7 cellular contexts compared by ENCODE assay signal in the genomic region with DNA sequence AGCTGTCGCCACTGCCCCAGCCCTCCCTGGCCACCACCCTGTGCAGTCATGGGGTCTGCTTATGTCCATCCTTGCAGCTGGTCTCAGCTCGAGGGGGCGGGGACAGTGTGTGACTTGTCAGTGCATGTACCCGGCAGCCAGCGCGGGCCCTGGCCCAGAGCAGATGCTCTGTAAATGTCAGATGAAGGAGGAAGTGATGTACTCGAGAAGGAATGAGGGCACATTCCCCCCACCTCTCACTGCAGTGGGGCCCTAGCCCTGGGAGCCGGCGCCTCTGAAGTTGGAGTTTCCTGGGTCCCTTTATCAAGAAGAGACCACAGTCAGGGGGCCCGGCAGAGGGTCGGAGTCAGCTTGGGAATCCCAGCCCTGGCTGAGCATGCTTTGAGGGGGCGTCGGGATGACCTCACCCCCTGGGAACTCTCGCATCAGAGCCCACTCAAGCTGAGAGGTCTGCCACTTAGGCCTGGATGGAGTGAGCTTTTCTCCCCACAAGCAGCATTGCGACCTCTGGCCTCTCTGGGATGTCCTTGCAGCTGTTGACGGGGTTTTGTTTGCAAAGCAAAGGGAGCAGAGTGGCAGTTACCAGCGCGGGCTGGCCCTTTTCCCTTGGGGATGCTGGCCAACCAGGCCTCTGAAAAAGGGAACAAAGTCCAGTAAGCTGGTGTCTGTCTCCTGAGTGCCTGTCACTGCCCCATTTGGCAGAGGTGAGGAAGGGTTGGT. TPM values are rescaled to one million over a fixed set of nuclear protein-coding genes. Genes with fewer than 3 reads are reported as not detected.
DNase-seq lines count a peak whose midpoint lies in the region; ATAC-seq and TF ChIP-seq lines count a peak whose summit lies in the region.

No MANE protein-coding gene starts in this region.

- TF ChIP-seq CTCF in right atrium auricular region (IDR thresholded peaks at IDR 0.05) = peak in 1 of 2 donors; percentile 18

- H3K36me3 ChIP-seq in adipocyte (ENCODE audit: control insufficient read depth, insufficient read depth, low read length, severe bottlenecking) = no peaks in the 10 kb centered on the region
- peaks cover 5% of the 10 kb centered on the region for H3K36me3 ChIP-seq in right atrium auricular region
- H3K36me3 ChIP-seq in rectal smooth muscle tissue (ENCODE audit: control insufficient read depth, insufficient read depth, low read length) = peaks cover 6% of the 10 kb centered on the region

- H3K9me3 ChIP-seq in adipocyte (ENCODE audit: control insufficient read depth, low read length) (peaks cover 10% of the 10 kb centered on the region), right atrium auricular region (peaks cover 0 to 11% of the 10 kb centered on the region in 2 donors)

- H3K27ac ChIP-seq in right atrium auricular region = peak overlapping the region; percentile 91 to 95
- peak overlapping the region; percentile 86 for H3K27ac ChIP-seq in rectal smooth muscle tissue (ENCODE audit: low read depth, low read length)

- no peak overlapping the region for H3K9ac ChIP-seq in adipocyte (ENCODE audit: low read length)
- H3K9ac ChIP-seq in rectal smooth muscle tissue (ENCODE audit: low read length) = peak overlapping the region; percentile 26

- peaks cover 5% of the 10 kb centered on the region for H3K4me1 ChIP-seq in adipocyte (ENCODE audit: control insufficient read depth, insufficient read depth, low read length)
- peaks cover 0 to 70% of the 10 kb centered on the region in 2 donors for H3K4me1 ChIP-seq in right atrium auricular region
- H3K4me1 ChIP-seq in rectal smooth muscle tissue (ENCODE audit: control insufficient read depth, insufficient read depth, low read length) = peaks cover 42% of the 10 kb centered on the region

- DNase-seq in HuH-7.5 (ENCODE audit: low spot score) (peak; percentile 92), adipocyte (ENCODE audit: low read depth) (peak; percentile 76), right atrium auricular region (ENCODE audit: low spot score) (peak; percentile 95)
- DNase-seq in activated T-cell treated with anti-CD3 and anti-CD28 coated beads, Interleukin-2, amount 50 U/mL, for 48 hours = no peak
- DNase-seq in stimulated activated CD8-positive, alpha-beta memory T cell treated with anti-CD3 and anti-CD28 coated beads, Interleukin-4, amount 100 ng/mL, for 48 hours = no peak

- H3K4me3 ChIP-seq in adipocyte (ENCODE audit: low read length) (no peak overlapping the region), right atrium auricular region (no peak overlapping the region), rectal smooth muscle tissue (ENCODE audit: low read length) (no peak overlapping the region)

- H3K27me3 ChIP-seq in adipocyte (replicated peaks; ENCODE audit: control insufficient read depth, insufficient read depth, low read length) = no peaks in the 10 kb centered on the region
- H3K27me3 ChIP-seq in right atrium auricular region = no peaks in the 10 kb centered on the region
- H3K27me3 ChIP-seq in rectal smooth muscle tissue (ENCODE audit: control insufficient read depth, insufficient read depth, low read length) = no peaks in the 10 kb centered on the region

- ATAC-seq in GM18868 (IDR thresholded peaks at IDR 0.05; ENCODE audit: unreplicated experiment) = no peak

RNA-seq across cellular contexts. Expression of a gene that starts 19.0 kb away (rescaled TPM):
- total RNA-seq in right atrium auricular region = 10 to 100 TPM; 17.9 to 22.4 TPM

Comparison
In these comparisons a context has a peak if more than half of its experiments do, and no peak if none do; other contexts are left out.
1. DNase-seq: peak in HuH-7.5 (single experiment), adipocyte (single experiment) and right atrium auricular region (single experiment); none in activated T-cell treated with anti-CD3 and anti-CD28 coated beads, Interleukin-2, amount 50 U/mL, for 48 hours (0 of 2) and stimulated activated CD8-positive, alpha-beta memory T cell treated with anti-CD3 and anti-CD28 coated beads, Interleukin-4, amount 100 ng/mL, for 48 hours (single experiment).